4 cellular contexts compared by ENCODE assay signal in the genomic region with DNA sequence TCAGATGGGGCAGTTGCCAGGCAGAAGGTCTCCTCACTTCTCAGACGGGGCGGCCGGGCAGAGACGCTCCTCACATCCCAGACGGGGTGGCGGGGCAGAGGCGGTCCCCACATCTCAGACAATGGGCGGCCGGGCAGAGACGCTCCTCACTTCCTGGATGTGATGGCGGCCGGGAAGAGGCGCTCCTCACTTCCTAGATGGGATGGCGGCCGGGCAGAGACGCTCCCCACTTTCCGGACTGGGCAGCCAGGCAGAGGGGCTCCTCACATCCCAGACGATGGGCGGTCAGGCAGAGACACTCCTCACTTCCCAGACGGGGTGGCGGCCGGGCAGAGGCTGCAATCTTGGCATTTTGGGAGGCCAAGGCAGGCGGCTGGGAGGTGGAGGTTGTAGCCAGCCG. TPM values are rescaled to one million over a fixed set of nuclear protein-coding genes. Genes with fewer than 3 reads are reported as not detected.
"Had no signal": no experiment of that assay in that cellular context is flagged by ENCODE, and none has a peak within 500 bp of the region (broad histone marks: within the 10 kb centered on the region; RNA-seq: fewer than 3 reads in every experiment).

No MANE protein-coding gene starts in this region.

RNA-seq across cellular contexts. Expression of gene GABRG3, which starts 33.2 kb away (rescaled TPM):
- total RNA-seq: HepG2, HT-29, IMR-90 had no signal
- polyA plus RNA-seq: HepG2, IgD-negative memory B cell, IMR-90 had no signal
